Comparison of ENCODE assay signal across 8 cellular contexts in genomic region chr1:178541829-178542553, GRCh38. TPM values are rescaled to one million over a fixed set of nuclear protein-coding genes. Genes with fewer than 3 reads are reported as not detected.
A peak's percentile ranks its signal among the peaks of the same experiment; 100 is the strongest.
DNase-seq lines count a peak whose midpoint lies in the region; ATAC-seq and TF ChIP-seq lines count a peak whose summit lies in the region.

No MANE protein-coding gene starts in this region.

- peak overlapping the region; percentile 33 to 80 (median 79) for H3K27ac ChIP-seq in thyroid gland

- peak overlapping the region; percentile 48 to 96 (median 88) for H3K27ac Mint-ChIP-seq in naive B cell

- no peaks in the 10 kb centered on the region for H3K27me3 Mint-ChIP-seq in naive B cell

- H3K27me3 ChIP-seq in H7 (ENCODE audit: control insufficient read depth, insufficient read depth, low read length), result no peaks in the 10 kb centered on the region; the same call in 1 of the 2 replicates
- no peaks in the 10 kb centered on the region for H3K27me3 ChIP-seq in MG63
- H3K27me3 ChIP-seq in thyroid gland, result no peaks in the 10 kb centered on the region

- peaks cover 5 to 14% of the 10 kb centered on the region in 2 donors for H3K4me1 ChIP-seq in thyroid gland

- H3K4me1 Mint-ChIP-seq in naive B cell, result peaks cover 30 to 42% (median 41%) of the 10 kb centered on the region in 3 donors

- H3K36me3 Mint-ChIP-seq in naive B cell, result peaks cover 11 to 18% of the 10 kb centered on the region in 2 donors

- TF ChIP-seq CTCF in thyroid gland (IDR thresholded peaks at IDR 0.05), result no peak

- no peaks in the 10 kb centered on the region for H3K9me3 Mint-ChIP-seq in naive B cell

- DNase-seq in NCI-H1092 treated with DMSO at 0.1 percent for 48 hours (lab: John Stamatoyannopoulos, UW) (peak; percentile 42), NCI-H1092 (lab: John Stamatoyannopoulos, UW) (no peak), H7 (peak; percentile 89), MG63 (peak; percentile 23), erythroblast (lab: John Stamatoyannopoulos, UW) (peak in 1 of 2 experiments; percentile 64), naive B cell (no peak), thyroid gland (peak; percentile 65 to 67)
- DNase-seq in activated CD4-positive, alpha-beta T cell treated with anti-CD3 and anti-CD28 coated beads, Interleukin-2, amount 50 U/mL, for 48 hours, result peak; percentile 63 to 72

- intact Hi-C loops in thyroid gland (cut with DNase I), result loop anchor here (2.0 to 5.0 kb wide), 2 partner anchors 211 to 460 kb away; no protein-coding TSS in a partner anchor

- peak overlapping the region; percentile 92 to 99 (median 98) for H3K4me3 Mint-ChIP-seq in naive B cell

- 3 to 6% methylated on average over 31 to 32 of the region's 33 CpGs for WGBS in thyroid gland, 2 donors

- peak; percentile 2 to 3 for ATAC-seq in naive B cell (ENCODE audit: low read depth in 2 of 2)

- peaks cover 2% of the 10 kb centered on the region; the same call in 1 of the 2 replicates for H3K36me3 ChIP-seq in H7 (replicated peaks; ENCODE audit: control insufficient read depth, insufficient read depth, low read length)
- peaks cover 26% of the 10 kb centered on the region for H3K36me3 ChIP-seq in MG63
- H3K36me3 ChIP-seq in thyroid gland, result no peaks in the 10 kb centered on the region

- H3K9me3 ChIP-seq in MG63, result no peaks in the 10 kb centered on the region
- no peaks in the 10 kb centered on the region for H3K9me3 ChIP-seq in thyroid gland

- TF ChIP-seq POLR2A in erythroblast (IDR thresholded peaks at IDR 0.05; ENCODE audit: low read length) (peak; percentile 48), thyroid gland (IDR thresholded peaks at IDR 0.05) (peak in 1 of 2 donors; percentile 31)

- H3K4me3 ChIP-seq in H7 (ENCODE audit: insufficient read depth, low read depth, low read length), result peak overlapping the region; percentile 55
- peak overlapping the region; percentile 66 for H3K4me3 ChIP-seq in MG63
- H3K4me3 ChIP-seq in thyroid gland (replicated peaks in 1 of 3), result peak overlapping the region; percentile 33 to 82 (median 60)

RNA-seq across cellular contexts. Expression of gene TEX35, which starts 29.1 kb away (rescaled TPM):
- total RNA-seq in H7 (2014; rRNA removed; shearing (Covaris generic)), result not detected in 2 replicates
- total RNA-seq in MG63 (2014; rRNA removed; shearing (Covaris generic); ENCODE audit: low replicate concordance), result not detected in 2 replicates
- polyA plus RNA-seq in naive B cell (ENCODE audit: low read depth in 6 of 6), result under 1 TPM; 0.14 to 0.67 (median 0.17) TPM
- not detected for total RNA-seq in thyroid gland

RNA-seq across cellular contexts. Expression of gene CLEC20A, which starts 45.2 kb away (rescaled TPM):
- not detected in 2 replicates for total RNA-seq in H7 (2014; rRNA removed; shearing (Covaris generic))
- total RNA-seq in MG63 (2014; rRNA removed; shearing (Covaris generic); ENCODE audit: low replicate concordance), result not detected in 2 replicates
- 10 to 100 TPM in 5 of 6 donors, 1 to 10 TPM in 1; 2.7 to 50.3 (median 21.3) TPM for polyA plus RNA-seq in naive B cell (ENCODE audit: low read depth in 6 of 6)
- not detected for total RNA-seq in thyroid gland

Comparison
In these comparisons a context has a peak if more than half of its experiments do, and no peak if none do; other contexts are left out.
1. DNase-seq: peak in NCI-H1092 treated with DMSO at 0.1 percent for 48 hours (single experiment), H7 (single experiment), MG63 (single experiment), activated CD4-positive, alpha-beta T cell treated with anti-CD3 and anti-CD28 coated beads, Interleukin-2, amount 50 U/mL, for 48 hours (2 of 2) and thyroid gland (2 of 2); none in NCI-H1092 (single experiment) and naive B cell (single experiment).
2. Peak in every context shown above with its lines, with median percentiles within 50 percentile points of each other: H3K4me3 ChIP-seq.